Comparison of ENCODE assay signal across 16 cellular contexts in genomic region chr11:61072316-61073109, GRCh38. TPM values are rescaled to one million over a fixed set of nuclear protein-coding genes. Genes with fewer than 3 reads are reported as not detected.
A peak's percentile ranks its signal among the peaks of the same experiment; 100 is the strongest.
DNase-seq lines count a peak whose midpoint lies in the region; ATAC-seq and TF ChIP-seq lines count a peak whose summit lies in the region.
"Had no signal": no experiment of that assay in that cellular context is flagged by ENCODE, and none has a peak within 500 bp of the region (broad histone marks: within the 10 kb centered on the region; RNA-seq: fewer than 3 reads in every experiment).

No MANE protein-coding gene starts in this region.

- H3K4me3 Mint-ChIP-seq in activated CD4-positive, alpha-beta T cell treated with anti-CD3 and anti-CD28 coated beads, Interleukin-2, amount 10 ng/mL, durations not matched to agents 7 days and 5 days: no peak overlapping the region

- H3K27me3 Mint-ChIP-seq in activated CD4-positive, alpha-beta T cell treated with anti-CD3 and anti-CD28 coated beads, Interleukin-2, amount 10 ng/mL, durations not matched to agents 7 days and 5 days: no peaks in the 10 kb centered on the region

- intact Hi-C loops in sciatic nerve (cut with DNase I): no loop called here

- no peaks in the 10 kb centered on the region for H3K9me3 Mint-ChIP-seq in activated CD4-positive, alpha-beta T cell treated with anti-CD3 and anti-CD28 coated beads, Interleukin-2, amount 10 ng/mL, durations not matched to agents 7 days and 5 days

- H3K79me2 ChIP-seq in OCI-LY1 (ENCODE audit: insufficient read depth, low read length): no peaks in the 10 kb centered on the region

- CTCF ChIA-PET in activated CD4-positive, alpha-beta T cell treated with anti-CD3 and anti-CD28 coated beads, Interleukin-2, amount 10 ng/mL, durations not matched to agents 7 days and 5 days (lab: Charles Lee): interaction anchor here (0.8 to 3.8 kb wide), 7 partner anchors 9 to 102 kb away, joined by 3 to 29 read pairs (median 7); no protein-coding TSS in a partner anchor

- peaks cover 91% of the 10 kb centered on the region for H3K4me1 Mint-ChIP-seq in activated CD4-positive, alpha-beta T cell treated with anti-CD3 and anti-CD28 coated beads, Interleukin-2, amount 10 ng/mL, durations not matched to agents 7 days and 5 days

- DNase-seq in activated CD4-positive, alpha-beta T cell treated with anti-CD3 and anti-CD28 coated beads, Interleukin-2, amount 10 ng/mL, durations not matched to agents 7 days and 5 days: no peak
- no peak for DNase-seq in activated CD4-positive, alpha-beta T cell treated with anti-CD3 and anti-CD28 coated beads for 4 hours
- DNase-seq in effector memory CD4-positive, alpha-beta T cell: no peak
- DNase-seq in sciatic nerve (ENCODE audit: low spot score) (peak; percentile 38), NCI-H2227 treated with DMSO at 0.1 percent for 48 hours (lab: John Stamatoyannopoulos, UW) (no peak)
- DNase-seq: cortex of kidney, DND-41, NCI-H1105, NCI-H446 treated with DMSO at 0.1 percent for 48 hours, posterior cingulate gyrus, upper lobe of right lung had no signal

- no peaks in the 10 kb centered on the region for H4K20me1 ChIP-seq in OCI-LY1 (ENCODE audit: insufficient read depth, low read length)

- H3K27ac ChIP-seq in OCI-LY1 (ENCODE audit: low read depth, low read length, poor library complexity, severe bottlenecking): peak overlapping the region; percentile 92
- peak overlapping the region; percentile 55 for H3K27ac ChIP-seq in effector memory CD4-positive, alpha-beta T cell (ENCODE audit: insufficient read depth, low read length, poor library complexity, severe bottlenecking)
- H3K27ac ChIP-seq: upper lobe of right lung had no signal

- H3F3A ChIP-seq in OCI-LY1 (ENCODE audit: insufficient read depth, low read length): no peaks in the 10 kb centered on the region

- no peak overlapping the region for H3K4me3 ChIP-seq in OCI-LY1 (ENCODE audit: low read depth, low read length, poor library complexity, severe bottlenecking)
- H3K4me3 ChIP-seq in effector memory CD4-positive, alpha-beta T cell (ENCODE audit: insufficient read depth, low read depth, low read length, poor library complexity, severe bottlenecking): no peak overlapping the region
- H3K4me3 ChIP-seq: upper lobe of right lung had no signal

- H3K9me3 ChIP-seq in OCI-LY1 (ENCODE audit: low read length): no peaks in the 10 kb centered on the region
- H3K9me3 ChIP-seq in effector memory CD4-positive, alpha-beta T cell (ENCODE audit: control insufficient read depth, low read length): no peaks in the 10 kb centered on the region
- H3K9me3 ChIP-seq: upper lobe of right lung had no signal

- no peak for TF ChIP-seq CTCF in OCI-LY1 (IDR thresholded peaks at IDR 0.05; ENCODE audit: low read length)

- H3K27me3 ChIP-seq in OCI-LY1 (ENCODE audit: insufficient read depth, low read length): no peaks in the 10 kb centered on the region
- no peaks in the 10 kb centered on the region for H3K27me3 ChIP-seq in effector memory CD4-positive, alpha-beta T cell (replicated peaks; ENCODE audit: control insufficient read depth, insufficient read depth, low read length, poor library complexity, severe bottlenecking)
- H3K27me3 ChIP-seq: upper lobe of right lung had no signal

- H3K9me2 ChIP-seq in OCI-LY1 (ENCODE audit: low read depth, low read length): no peaks in the 10 kb centered on the region

- H3K4me2 ChIP-seq in OCI-LY1 (ENCODE audit: low read length): no peak overlapping the region

- H3K36me3 ChIP-seq in OCI-LY1 (ENCODE audit: insufficient read depth, low read length): no peaks in the 10 kb centered on the region
- H3K36me3 ChIP-seq in effector memory CD4-positive, alpha-beta T cell (ENCODE audit: control insufficient read depth, insufficient read depth, low read length): no peaks in the 10 kb centered on the region
- H3K36me3 ChIP-seq: upper lobe of right lung had no signal

- H3K27ac Mint-ChIP-seq in activated CD4-positive, alpha-beta T cell treated with anti-CD3 and anti-CD28 coated beads, Interleukin-2, amount 10 ng/mL, durations not matched to agents 7 days and 5 days: peak overlapping the region; percentile 96

- H2AFZ ChIP-seq in OCI-LY1 (ENCODE audit: low read length): peak overlapping the region; percentile 15; the same call in 1 of the 2 replicates

- H3K9ac ChIP-seq in OCI-LY1 (ENCODE audit: low read length): no peak overlapping the region

- ATAC-seq in sciatic nerve (no peak), GM19328 (IDR thresholded peaks at IDR 0.05; ENCODE audit: unreplicated experiment) (no peak), GM21717 (IDR thresholded peaks at IDR 0.05; ENCODE audit: unreplicated experiment) (no peak)
- ATAC-seq: upper lobe of right lung had no signal

- POLR2A ChIA-PET in activated CD4-positive, alpha-beta T cell treated with anti-CD3 and anti-CD28 coated beads, Interleukin-2, amount 10 ng/mL, durations not matched to agents 7 days and 5 days (lab: Charles Lee): interaction anchor here (0.6 kb wide), 1 partner anchor 19 kb away, joined by 3 read pairs; no protein-coding TSS in a partner anchor

- peaks cover 37% of the 10 kb centered on the region for H3K4me1 ChIP-seq in OCI-LY1 (ENCODE audit: insufficient read depth, low read length, severe bottlenecking)
- peaks cover 60% of the 10 kb centered on the region for H3K4me1 ChIP-seq in effector memory CD4-positive, alpha-beta T cell (ENCODE audit: control insufficient read depth, insufficient read depth, low read length, poor library complexity, severe bottlenecking)

- H3K36me3 Mint-ChIP-seq in activated CD4-positive, alpha-beta T cell treated with anti-CD3 and anti-CD28 coated beads, Interleukin-2, amount 10 ng/mL, durations not matched to agents 7 days and 5 days (ENCODE audit: low read depth): peaks cover 30% of the 10 kb centered on the region

RNA-seq across cellular contexts. Expression of gene CD5, which starts 29.8 kb away (rescaled TPM):
- total RNA-seq in activated CD4-positive, alpha-beta T cell treated with anti-CD3 and anti-CD28 coated beads, Interleukin-2, amount 10 ng/mL, durations not matched to agents 7 days and 5 days: 100 to 1,000 TPM; 379 to 405 TPM
- total RNA-seq in sciatic nerve: 1.3 TPM
- total RNA-seq: fibroblast of lung, mammary epithelial cell had no signal

Comparison
In these comparisons a context has a peak if more than half of its experiments do, and no peak if none do; other contexts are left out.
1. RNA of gene CD5, which starts 29.8 kb away (total RNA-seq): 379 to 405 TPM in activated CD4-positive, alpha-beta T cell treated with anti-CD3 and anti-CD28 coated beads, Interleukin-2, amount 10 ng/mL, durations not matched to agents 7 days and 5 days; 1.3 TPM in sciatic nerve (single experiment); every median in the first group is over 100 times any median in the second.